ENCODE assay signal across 3 cellular contexts in genomic region chr2:44884677-44885076, GRCh38.
A peak's percentile ranks its signal among the peaks of the same experiment; 100 is the strongest.
TF ChIP-seq lines count a peak whose summit lies in the region.

No MANE protein-coding gene starts in this region.

TF ChIP-seq in A549, 52 proteins besides CTCF, POLR2A, EP300 and RAD21:
- no peak for TF ChIP-seq FOXS1 (CRISPR knock-in tag; IDR thresholded peaks at IDR 0.05)
- peak; percentile 93 for TF ChIP-seq MAFK (IDR thresholded peaks at IDR 0.05; ENCODE audit: partially characterized antibody)

TF ChIP-seq in GM23338, 12 proteins besides CTCF, POLR2A, EP300 and RAD21:
- TF ChIP-seq, protein P1, sequence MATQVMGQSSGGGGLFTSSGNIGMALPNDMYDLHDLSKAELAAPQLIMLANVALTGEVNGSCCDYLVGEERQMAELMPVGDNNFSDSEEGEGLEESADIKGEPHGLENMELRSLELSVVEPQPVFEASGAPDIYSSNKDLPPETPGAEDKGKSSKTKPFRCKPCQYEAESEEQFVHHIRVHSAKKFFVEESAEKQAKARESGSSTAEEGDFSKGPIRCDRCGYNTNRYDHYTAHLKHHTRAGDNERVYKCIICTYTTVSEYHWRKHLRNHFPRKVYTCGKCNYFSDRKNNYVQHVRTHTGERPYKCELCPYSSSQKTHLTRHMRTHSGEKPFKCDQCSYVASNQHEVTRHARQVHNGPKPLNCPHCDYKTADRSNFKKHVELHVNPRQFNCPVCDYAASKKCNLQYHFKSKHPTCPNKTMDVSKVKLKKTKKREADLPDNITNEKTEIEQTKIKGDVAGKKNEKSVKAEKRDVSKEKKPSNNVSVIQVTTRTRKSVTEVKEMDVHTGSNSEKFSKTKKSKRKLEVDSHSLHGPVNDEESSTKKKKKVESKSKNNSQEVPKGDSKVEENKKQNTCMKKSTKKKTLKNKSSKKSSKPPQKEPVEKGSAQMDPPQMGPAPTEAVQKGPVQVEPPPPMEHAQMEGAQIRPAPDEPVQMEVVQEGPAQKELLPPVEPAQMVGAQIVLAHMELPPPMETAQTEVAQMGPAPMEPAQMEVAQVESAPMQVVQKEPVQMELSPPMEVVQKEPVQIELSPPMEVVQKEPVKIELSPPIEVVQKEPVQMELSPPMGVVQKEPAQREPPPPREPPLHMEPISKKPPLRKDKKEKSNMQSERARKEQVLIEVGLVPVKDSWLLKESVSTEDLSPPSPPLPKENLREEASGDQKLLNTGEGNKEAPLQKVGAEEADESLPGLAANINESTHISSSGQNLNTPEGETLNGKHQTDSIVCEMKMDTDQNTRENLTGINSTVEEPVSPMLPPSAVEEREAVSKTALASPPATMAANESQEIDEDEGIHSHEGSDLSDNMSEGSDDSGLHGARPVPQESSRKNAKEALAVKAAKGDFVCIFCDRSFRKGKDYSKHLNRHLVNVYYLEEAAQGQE (IDR thresholded peaks at IDR 0.05; ENCODE audit: unreplicated experiment) = no peak
- no peak for TF ChIP-seq ZNF114 (CRISPR knock-in tag; IDR thresholded peaks at IDR 0.05)
- TF ChIP-seq EZH2phosphoT487 (IDR thresholded peaks at IDR 0.05; ENCODE audit: unreplicated experiment) = no peak
- no peak for TF ChIP-seq ZNF331 (CRISPR knock-in tag; IDR thresholded peaks at IDR 0.05; ENCODE audit: low read depth)
- TF ChIP-seq, protein P2, sequence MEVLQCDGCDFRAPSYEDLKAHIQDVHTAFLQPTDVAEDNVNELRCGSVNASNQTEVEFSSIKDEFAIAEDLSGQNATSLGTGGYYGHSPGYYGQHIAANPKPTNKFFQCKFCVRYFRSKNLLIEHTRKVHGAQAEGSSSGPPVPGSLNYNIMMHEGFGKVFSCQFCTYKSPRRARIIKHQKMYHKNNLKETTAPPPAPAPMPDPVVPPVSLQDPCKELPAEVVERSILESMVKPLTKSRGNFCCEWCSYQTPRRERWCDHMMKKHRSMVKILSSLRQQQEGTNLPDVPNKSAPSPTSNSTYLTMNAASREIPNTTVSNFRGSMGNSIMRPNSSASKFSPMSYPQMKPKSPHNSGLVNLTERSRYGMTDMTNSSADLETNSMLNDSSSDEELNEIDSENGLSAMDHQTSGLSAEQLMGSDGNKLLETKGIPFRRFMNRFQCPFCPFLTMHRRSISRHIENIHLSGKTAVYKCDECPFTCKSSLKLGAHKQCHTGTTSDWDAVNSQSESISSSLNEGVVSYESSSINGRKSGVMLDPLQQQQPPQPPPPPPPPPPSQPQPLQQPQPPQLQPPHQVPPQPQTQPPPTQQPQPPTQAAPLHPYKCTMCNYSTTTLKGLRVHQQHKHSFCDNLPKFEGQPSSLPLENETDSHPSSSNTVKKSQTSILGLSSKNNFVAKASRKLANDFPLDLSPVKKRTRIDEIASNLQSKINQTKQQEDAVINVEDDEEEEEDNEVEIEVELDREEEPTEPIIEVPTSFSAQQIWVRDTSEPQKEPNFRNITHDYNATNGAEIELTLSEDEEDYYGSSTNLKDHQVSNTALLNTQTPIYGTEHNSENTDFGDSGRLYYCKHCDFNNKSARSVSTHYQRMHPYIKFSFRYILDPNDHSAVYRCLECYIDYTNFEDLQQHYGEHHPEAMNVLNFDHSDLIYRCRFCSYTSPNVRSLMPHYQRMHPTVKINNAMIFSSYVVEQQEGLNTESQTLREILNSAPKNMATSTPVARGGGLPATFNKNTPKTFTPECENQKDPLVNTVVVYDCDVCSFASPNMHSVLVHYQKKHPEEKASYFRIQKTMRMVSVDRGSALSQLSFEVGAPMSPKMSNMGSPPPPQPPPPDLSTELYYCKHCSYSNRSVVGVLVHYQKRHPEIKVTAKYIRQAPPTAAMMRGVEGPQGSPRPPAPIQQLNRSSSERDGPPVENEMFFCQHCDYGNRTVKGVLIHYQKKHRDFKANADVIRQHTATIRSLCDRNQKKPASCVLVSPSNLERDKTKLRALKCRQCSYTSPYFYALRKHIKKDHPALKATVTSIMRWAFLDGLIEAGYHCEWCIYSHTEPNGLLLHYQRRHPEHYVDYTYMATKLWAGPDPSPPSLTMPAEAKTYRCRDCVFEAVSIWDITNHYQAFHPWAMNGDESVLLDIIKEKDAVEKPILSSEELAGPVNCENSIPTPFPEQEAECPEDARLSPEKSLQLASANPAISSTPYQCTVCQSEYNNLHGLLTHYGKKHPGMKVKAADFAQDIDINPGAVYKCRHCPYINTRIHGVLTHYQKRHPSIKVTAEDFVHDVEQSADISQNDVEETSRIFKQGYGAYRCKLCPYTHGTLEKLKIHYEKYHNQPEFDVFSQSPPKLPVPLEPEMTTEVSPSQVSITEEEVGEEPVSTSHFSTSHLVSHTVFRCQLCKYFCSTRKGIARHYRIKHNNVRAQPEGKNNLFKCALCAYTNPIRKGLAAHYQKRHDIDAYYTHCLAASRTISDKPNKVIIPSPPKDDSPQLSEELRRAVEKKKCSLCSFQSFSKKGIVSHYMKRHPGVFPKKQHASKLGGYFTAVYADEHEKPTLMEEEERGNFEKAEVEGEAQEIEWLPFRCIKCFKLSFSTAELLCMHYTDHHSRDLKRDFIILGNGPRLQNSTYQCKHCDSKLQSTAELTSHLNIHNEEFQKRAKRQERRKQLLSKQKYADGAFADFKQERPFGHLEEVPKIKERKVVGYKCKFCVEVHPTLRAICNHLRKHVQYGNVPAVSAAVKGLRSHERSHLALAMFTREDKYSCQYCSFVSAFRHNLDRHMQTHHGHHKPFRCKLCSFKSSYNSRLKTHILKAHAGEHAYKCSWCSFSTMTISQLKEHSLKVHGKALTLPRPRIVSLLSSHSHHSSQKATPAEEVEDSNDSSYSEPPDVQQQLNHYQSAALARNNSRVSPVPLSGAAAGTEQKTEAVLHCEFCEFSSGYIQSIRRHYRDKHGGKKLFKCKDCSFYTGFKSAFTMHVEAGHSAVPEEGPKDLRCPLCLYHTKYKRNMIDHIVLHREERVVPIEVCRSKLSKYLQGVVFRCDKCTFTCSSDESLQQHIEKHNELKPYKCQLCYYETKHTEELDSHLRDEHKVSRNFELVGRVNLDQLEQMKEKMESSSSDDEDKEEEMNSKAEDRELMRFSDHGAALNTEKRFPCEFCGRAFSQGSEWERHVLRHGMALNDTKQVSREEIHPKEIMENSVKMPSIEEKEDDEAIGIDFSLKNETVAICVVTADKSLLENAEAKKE (CRISPR knock-in tag; IDR thresholded peaks at IDR 0.05) = no peak
- no peak for TF ChIP-seq JUNB (IDR thresholded peaks at IDR 0.05; ENCODE audit: unreplicated experiment)
- TF ChIP-seq EZH2 (IDR thresholded peaks at IDR 0.05; ENCODE audit: low read depth, unreplicated experiment) = no peak
- TF ChIP-seq NANOG (IDR thresholded peaks at IDR 0.05; ENCODE audit: borderline replicate concordance) = no peak
- no peak for TF ChIP-seq POLR2AphosphoS5 (IDR thresholded peaks at IDR 0.05; ENCODE audit: low read depth)
TF ChIP-seq in GM23338: peak in this region for 0.

TF ChIP-seq in K562, 482 proteins besides CTCF, POLR2A, EP300 and RAD21:
- TF ChIP-seq ZNF316 (IDR thresholded peaks at IDR 0.05) = peak; percentile 78
- TF ChIP-seq MAFG (tag; conservative IDR thresholded peaks at IDR 0.05) = peak; percentile 68
- TF ChIP-seq MAFK (IDR thresholded peaks at IDR 0.05; ENCODE audit: low read length) = peak; percentile 83
- TF ChIP-seq MAFF (IDR thresholded peaks at IDR 0.05; ENCODE audit: low read length) = peak; percentile 87
- TF ChIP-seq C11orf30 (IDR thresholded peaks at IDR 0.05; ENCODE audit: low read depth) = peak; percentile 75
- TF ChIP-seq JUN (IDR thresholded peaks at IDR 0.05; ENCODE audit: borderline replicate concordance, low read depth, low read length) = no peak
- TF ChIP-seq JUN (CRISPR knock-in tag; IDR thresholded peaks at IDR 0.05; ENCODE audit: borderline replicate concordance) = no peak
- TF ChIP-seq, protein P3, sequence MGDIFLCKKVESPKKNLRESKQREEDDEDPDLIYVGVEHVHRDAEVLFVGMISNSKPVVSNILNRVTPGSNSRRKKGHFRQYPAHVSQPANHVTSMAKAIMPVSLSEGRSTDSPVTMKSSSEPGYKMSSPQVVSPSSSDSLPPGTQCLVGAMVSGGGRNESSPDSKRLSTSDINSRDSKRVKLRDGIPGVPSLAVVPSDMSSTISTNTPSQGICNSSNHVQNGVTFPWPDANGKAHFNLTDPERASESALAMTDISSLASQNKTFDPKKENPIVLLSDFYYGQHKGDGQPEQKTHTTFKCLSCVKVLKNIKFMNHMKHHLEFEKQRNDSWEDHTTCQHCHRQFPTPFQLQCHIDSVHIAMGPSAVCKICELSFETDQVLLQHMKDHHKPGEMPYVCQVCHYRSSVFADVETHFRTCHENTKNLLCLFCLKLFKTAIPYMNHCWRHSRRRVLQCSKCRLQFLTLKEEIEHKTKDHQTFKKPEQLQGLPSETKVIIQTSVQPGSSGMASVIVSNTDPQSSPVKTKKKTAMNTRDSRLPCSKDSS (IDR thresholded peaks at IDR 0.05; ENCODE audit: low read depth, partially characterized antibody) = no peak
